11 cellular contexts compared by ENCODE assay signal in genomic region chr18:12597775-12598174, GRCh38.
A peak's percentile ranks its signal among the peaks of the same experiment; 100 is the strongest.
DNase-seq lines count a peak whose midpoint lies in the region; ATAC-seq, FAIRE-seq and TF ChIP-seq lines count a peak whose summit lies in the region.
"Had no signal": no experiment of that assay in that cellular context is flagged by ENCODE, and none has a peak within 500 bp of the region (broad histone marks: within the 10 kb centered on the region; RNA-seq: fewer than 3 reads in every experiment).

No MANE protein-coding gene starts in this region.

- no peak for TF ChIP-seq POLR2A in A549 (IDR thresholded peaks at IDR 0.05; ENCODE audit: low read length)

- H3K36me3 ChIP-seq in mammary epithelial cell (ENCODE audit: insufficient read depth, low read length): no peaks in the 10 kb centered on the region

- no peak for TF ChIP-seq RAD21 in A549 (conservative IDR thresholded peaks at IDR 0.05 in 1 of 2, IDR thresholded peaks at IDR 0.05 in 1 of 2)

- intact Hi-C loops in mammary epithelial cell (cut with micrococcal nuclease): loop anchor here (1.0 to 2.0 kb wide), 3 partner anchors 10 to 60 kb away; no protein-coding TSS in a partner anchor

- WGBS in A549 (ENCODE audit: missing lambda C conversion rate): 5% methylated on average over 5 of the region's 5 CpGs
- 2% methylated on average over 5 of the region's 5 CpGs for WGBS in mammary epithelial cell (ENCODE audit: low coverage, missing lambda C conversion rate)

- H3K27me3 ChIP-seq in mammary epithelial cell (ENCODE audit: insufficient read depth, low read length): no peaks in the 10 kb centered on the region

- H3K27ac ChIP-seq in A549: peak overlapping the region; percentile 77 to 86
- H3K27ac ChIP-seq in mammary epithelial cell (ENCODE audit: insufficient read depth, low read depth, low read length): peak overlapping the region; percentile 76
- H3K27ac ChIP-seq: SK-N-MC had no signal

- no peak overlapping the region for H3K9ac ChIP-seq in mammary epithelial cell (ENCODE audit: insufficient read depth, low read length)

- ATAC-seq in A549 (peak; percentile 98), GM19452 (IDR thresholded peaks at IDR 0.05; ENCODE audit: unreplicated experiment) (no peak), GM21360 (IDR thresholded peaks at IDR 0.05; ENCODE audit: unreplicated experiment) (no peak)

- H3K4me3 ChIP-seq in A549: no peak overlapping the region
- no peak overlapping the region for H3K4me3 ChIP-seq in mammary epithelial cell (replicated peaks in 1 of 3; ENCODE audit: insufficient read depth in 1 of 3, low read depth in 2 of 3, low read length in 3 of 3)
- H3K4me3 ChIP-seq: SK-N-MC had no signal

- peak overlapping the region; percentile 84 for H3K4me2 ChIP-seq in A549
- peak overlapping the region; percentile 64 for H3K4me2 ChIP-seq in mammary epithelial cell (ENCODE audit: insufficient read depth, low read depth, low read length)

- no peaks in the 10 kb centered on the region for H4K20me1 ChIP-seq in mammary epithelial cell (ENCODE audit: insufficient read depth, low read length)

- in situ Hi-C loops in mammary epithelial cell (cut with MboI; ENCODE audit: low sequenced_read_pairs in 2 of 2): no loop called here

- no TSS peak for BruUV-seq in mammary epithelial cell (replicated peaks; lab: Mats Ljungman, UMichigan)

- FAIRE-seq in A549 (lab: Jason Lieb, UNC): no peak
- FAIRE-seq: GM19239 had no signal

- H3K79me2 ChIP-seq in mammary epithelial cell (ENCODE audit: insufficient read depth, low read length): peaks cover 43% of the 10 kb centered on the region

- POLR2A ChIA-PET in A549 (lab: Yijun Ruan, JAX): interaction anchor here (0.5 to 1.7 kb wide), 2 partner anchors 9 to 195 kb away, joined by 3 to 8 read pairs; no protein-coding TSS in a partner anchor

- dilution Hi-C loops in mammary epithelial cell (cut with HindIII; ENCODE audit: low sequenced_read_pairs): no loop called here

- TF ChIP-seq EP300 in A549 (IDR thresholded peaks at IDR 0.05): peak in 1 of 2 experiments; percentile 53; a peak in 1 of 5 replicates

- no peak overlapping the region for H2AFZ ChIP-seq in mammary epithelial cell (ENCODE audit: low read depth, low read length)

- H3K4me1 ChIP-seq in A549 (peaks cover 50% of the 10 kb centered on the region), mammary epithelial cell (ENCODE audit: insufficient read depth, low read length) (peaks cover 41% of the 10 kb centered on the region)

- CTCF ChIA-PET in A549 (lab: Yijun Ruan, JAX) (interaction anchor here (0.9 to 1.4 kb wide), 2 partner anchors 10 to 13 kb away, joined by 3 read pairs; no protein-coding TSS in a partner anchor), mammary epithelial cell (lab: Charles Lee; ENCODE audit: low non-redundant PET) (no interaction called here)

- no peaks in the 10 kb centered on the region for H3K9me3 ChIP-seq in A549
- H3K9me3 ChIP-seq in mammary epithelial cell (replicated peaks; ENCODE audit: insufficient read depth, low read length): no peaks in the 10 kb centered on the region

- no peak for TF ChIP-seq CTCF in A549 (IDR thresholded peaks at IDR 0.05)
- no peak for TF ChIP-seq CTCF in mammary epithelial cell (conservative IDR thresholded peaks at IDR 0.05 in 1 of 2, IDR thresholded peaks at IDR 0.05 in 1 of 2; ENCODE audit: extremely low read depth in 1 of 2, insufficient read depth in 1 of 2, low read depth in 1 of 2, low read length in 2 of 2)

- DNase-seq in A549 (ENCODE audit: low read depth in 1 of 2, low spot score in 1 of 2) (peak; percentile 32 to 80), HPDE6-E6E7 (ENCODE audit: extremely low spot score) (peak; percentile 49), mammary epithelial cell (peak; percentile 83), left kidney (ENCODE audit: low read depth, low spot score) (peak; percentile 13), pons (ENCODE audit: low spot score) (no peak)
- no peak for DNase-seq in activated CD8-positive, alpha-beta memory T cell treated with anti-CD3 and anti-CD28 coated beads, Interleukin-2, amount 50 U/mL, for 4 hours
- DNase-seq: activated gamma-delta T cell had no signal

TF ChIP-seq in A549, 52 proteins besides CTCF, POLR2A, EP300 and RAD21:
- TF ChIP-seq HOXA7 (CRISPR knock-in tag; IDR thresholded peaks at IDR 0.05) (no peak), ZFP36 (IDR thresholded peaks at IDR 0.05; ENCODE audit: borderline replicate concordance, partially characterized antibody) (no peak), JUN (IDR thresholded peaks at IDR 0.05) (0 out of 5 replicates have a peak, but pooled peaks of 1 of the 2 experiments have one; percentile 28), FOSL2 (IDR thresholded peaks at IDR 0.05) (no peak), FOSL2 (CRISPR knock-in tag; IDR thresholded peaks at IDR 0.05) (peak; percentile 57), ZSCAN20 (CRISPR knock-in tag; IDR thresholded peaks at IDR 0.05) (no peak), PBX3 (IDR thresholded peaks at IDR 0.05) (no peak), POLR2AphosphoS2 (conservative IDR thresholded peaks at IDR 0.05; ENCODE audit: low read length) (no peak), KDM5A (IDR thresholded peaks at IDR 0.05) (no peak), MAX (IDR thresholded peaks at IDR 0.05) (0 out of 2 replicates have a peak, but pooled peaks have one; percentile 44), BCL3 (IDR thresholded peaks at IDR 0.05) (no peak), ATOH8 (CRISPR knock-in tag; IDR thresholded peaks at IDR 0.05; ENCODE audit: low read depth) (no peak), HMGXB4 (CRISPR knock-in tag; IDR thresholded peaks at IDR 0.05; ENCODE audit: borderline replicate concordance) (no peak), EHF (CRISPR knock-in tag; IDR thresholded peaks at IDR 0.05) (no peak), RARB (CRISPR knock-in tag; IDR thresholded peaks at IDR 0.05) (no peak), RNF2 (IDR thresholded peaks at IDR 0.05; ENCODE audit: borderline replicate concordance, low read depth) (no peak), CEBPB (IDR thresholded peaks at IDR 0.05) (peak; percentile 60 to 61; a peak in 3 of 4 replicates)

Comparison
In these comparisons a context has a peak if more than half of its experiments do, and no peak if none do; other contexts are left out.
1. ATAC-seq: peak in A549 (2 of 2); none in GM19452 (single experiment) and GM21360 (single experiment).
2. DNase-seq: peak in A549 (2 of 2), HPDE6-E6E7 (single experiment), mammary epithelial cell (single experiment) and left kidney (single experiment); none in pons (single experiment) and activated CD8-positive, alpha-beta memory T cell treated with anti-CD3 and anti-CD28 coated beads, Interleukin-2, amount 50 U/mL, for 4 hours (single experiment).